24 cellular contexts compared by ENCODE assay signal in the genomic region with DNA sequence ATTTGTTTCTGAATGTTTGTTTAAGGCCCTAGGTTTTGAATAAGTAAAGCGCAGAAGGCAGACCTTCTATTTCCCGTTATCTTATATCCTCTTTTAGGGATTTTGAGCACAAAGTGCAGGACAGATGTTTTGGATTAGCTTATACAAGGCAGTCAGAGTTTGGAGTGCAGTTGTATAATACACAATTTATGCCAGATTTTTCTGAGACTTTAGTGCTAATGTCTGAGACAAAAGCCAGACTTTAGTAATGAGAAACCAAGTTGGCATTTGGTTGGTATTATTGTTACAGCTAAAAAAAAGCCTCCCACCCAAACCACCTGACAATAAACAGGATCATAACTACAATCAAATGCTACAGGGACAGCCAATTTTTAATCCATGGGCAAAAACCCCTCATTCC.
"Had no signal": no experiment of that assay in that cellular context is flagged by ENCODE, and none has a peak within 500 bp of the region (broad histone marks: within the 10 kb centered on the region; RNA-seq: fewer than 3 reads in every experiment).

No MANE protein-coding gene starts in this region.

- ATAC-seq: HepG2 had no signal

- DNase-seq: IMR-90, Karpas-422, KG1, MG63, NCI-H1092, NCI-H1105 treated with DMSO at 0.1 percent for 48 hours, NCI-H1417 treated with DMSO at 0.1 percent for 48 hours, NCI-H146, NCI-H1694 treated with DMSO at 0.1 percent for 48 hours, NCI-H1930, NCI-H2081 treated with DMSO at 0.1 percent for 48 hours, NCI-H2171, NCI-H226, NCI-H446, NCI-H510A, NCI-H524 treated with DMSO at 0.1 percent for 48 hours, NCI-H69, NCI-H774, Right ventricle myocardium superior, RPMI8226, SIG-M5 had no signal

- H3K4me3 ChIP-seq: MG63, SJSA1, SK-N-MC had no signal

- H3K4me1 ChIP-seq: SJSA1 had no signal

- H3K27me3 ChIP-seq: MG63, SJSA1 had no signal

- H3K36me3 ChIP-seq: MG63, SJSA1 had no signal

- H3K9me3 ChIP-seq: MG63, SJSA1 had no signal

- H3K27ac ChIP-seq: SJSA1, SK-N-MC had no signal
